Comparison of ENCODE assay signal across 18 cellular contexts in genomic region chr15:84645997-84646396, GRCh38. TPM values are rescaled to one million over a fixed set of nuclear protein-coding genes. Genes with fewer than 3 reads are reported as not detected.
DNase-seq lines count a peak whose midpoint lies in the region; ATAC-seq and TF ChIP-seq lines count a peak whose summit lies in the region.
"Had no signal": no experiment of that assay in that cellular context is flagged by ENCODE, and none has a peak within 500 bp of the region (broad histone marks: within the 10 kb centered on the region; RNA-seq: fewer than 3 reads in every experiment).

No MANE protein-coding gene starts in this region.

- no peaks in the 10 kb centered on the region for H3K9me3 Mint-ChIP-seq in activated T-cell treated with anti-CD3 and anti-CD28 coated beads, Interleukin-2, amount 50 U/mL, for 24 hours
- no peaks in the 10 kb centered on the region for H3K9me3 Mint-ChIP-seq in activated T-cell treated with anti-CD3 and anti-CD28 coated beads, Interleukin-2, amount 50 U/mL, for 4 hours
- H3K9me3 Mint-ChIP-seq in stimulated activated naive CD8-positive, alpha-beta T cell treated with anti-CD3 and anti-CD28 coated beads, Interleukin-15, amount 100 ng/mL, for 72 hours: no peaks in the 10 kb centered on the region
- H3K9me3 Mint-ChIP-seq in natural killer cell treated with Interleukin-12 subunit alpha and Interleukin-12 subunit beta and Interleukin-15 and Interleukin-18, amount 100 ng/mL, for 72 hours: no peaks in the 10 kb centered on the region
- H3K9me3 Mint-ChIP-seq in WTC11: no peaks in the 10 kb centered on the region
- H3K9me3 Mint-ChIP-seq: CD14-positive monocyte had no signal

- peaks cover 87% of the 10 kb centered on the region for H3K36me3 Mint-ChIP-seq in activated T-cell treated with anti-CD3 and anti-CD28 coated beads, Interleukin-2, amount 50 U/mL, for 24 hours (ENCODE audit: low read depth)
- peaks cover 35% of the 10 kb centered on the region for H3K36me3 Mint-ChIP-seq in activated T-cell treated with anti-CD3 and anti-CD28 coated beads, Interleukin-2, amount 50 U/mL, for 4 hours (ENCODE audit: insufficient read depth)
- H3K36me3 Mint-ChIP-seq in natural killer cell treated with Interleukin-12 subunit alpha and Interleukin-12 subunit beta and Interleukin-15 and Interleukin-18, amount 100 ng/mL, for 72 hours: peaks cover 17% of the 10 kb centered on the region
- peaks cover 62% of the 10 kb centered on the region for H3K36me3 Mint-ChIP-seq in WTC11

- POLR2A ChIA-PET in WTC11 (lab: Charles Lee): no interaction called here

- H3K4me1 Mint-ChIP-seq in activated T-cell treated with anti-CD3 and anti-CD28 coated beads, Interleukin-2, amount 50 U/mL, for 24 hours (ENCODE audit: low read depth): peaks cover 16% of the 10 kb centered on the region
- peaks cover 4% of the 10 kb centered on the region for H3K4me1 Mint-ChIP-seq in activated T-cell treated with anti-CD3 and anti-CD28 coated beads, Interleukin-2, amount 50 U/mL, for 4 hours (ENCODE audit: low read depth)
- H3K4me1 Mint-ChIP-seq in stimulated activated naive CD8-positive, alpha-beta T cell treated with anti-CD3 and anti-CD28 coated beads, Interleukin-15, amount 100 ng/mL, for 72 hours: peaks cover 32% of the 10 kb centered on the region
- peaks cover 14% of the 10 kb centered on the region in 2 donors for H3K4me1 Mint-ChIP-seq in natural killer cell treated with Interleukin-12 subunit alpha and Interleukin-12 subunit beta and Interleukin-15 and Interleukin-18, amount 100 ng/mL, for 72 hours (ENCODE audit: low read depth in 2 of 2)
- no peaks in the 10 kb centered on the region for H3K4me1 Mint-ChIP-seq in WTC11

- no peak for ATAC-seq in activated T-cell treated with anti-CD3 and anti-CD28 coated beads, Interleukin-2, amount 50 U/mL, for 4 hours
- no peak for ATAC-seq in stimulated activated naive CD8-positive, alpha-beta T cell treated with anti-CD3 and anti-CD28 coated beads, Interleukin-15, amount 100 ng/mL, for 72 hours
- ATAC-seq in stimulated activated naive CD8-positive, alpha-beta T cell treated with anti-CD3 and anti-CD28 coated beads, Interleukin-15, Interleukin-2, amounts not matched to agents 100 U/mL and 50 U/mL, for 24 hours: no peak
- no peak for ATAC-seq in natural killer cell treated with Interleukin-12 subunit alpha and Interleukin-12 subunit beta and Interleukin-15 and Interleukin-18, amount 100 ng/mL, for 72 hours
- ATAC-seq in HG02759 (IDR thresholded peaks at IDR 0.05; ENCODE audit: unreplicated experiment): no peak
- ATAC-seq in WTC11: no peak
- ATAC-seq: HCT116 had no signal

- CTCF ChIA-PET in WTC11 (lab: Charles Lee): interaction anchor here (0.6 to 0.9 kb wide), 2 partner anchors 24 to 47 kb away, joined by 3 to 4 read pairs; no protein-coding TSS in a partner anchor

- no peak overlapping the region for H3K4me3 Mint-ChIP-seq in activated T-cell treated with anti-CD3 and anti-CD28 coated beads, Interleukin-2, amount 50 U/mL, for 24 hours
- H3K4me3 Mint-ChIP-seq in activated T-cell treated with anti-CD3 and anti-CD28 coated beads, Interleukin-2, amount 50 U/mL, for 4 hours: no peak overlapping the region
- H3K4me3 Mint-ChIP-seq in stimulated activated naive CD8-positive, alpha-beta T cell treated with anti-CD3 and anti-CD28 coated beads, Interleukin-15, amount 100 ng/mL, for 72 hours: no peak overlapping the region
- H3K4me3 Mint-ChIP-seq in natural killer cell treated with Interleukin-12 subunit alpha and Interleukin-12 subunit beta and Interleukin-15 and Interleukin-18, amount 100 ng/mL, for 72 hours: no peak overlapping the region
- no peak overlapping the region for H3K4me3 Mint-ChIP-seq in WTC11
- H3K4me3 Mint-ChIP-seq: CD14-positive monocyte had no signal

- DNase-seq in activated T-cell treated with anti-CD3 and anti-CD28 coated beads, Interleukin-2, amount 50 U/mL, for 24 hours: no peak
- no peak for DNase-seq in activated T-cell treated with anti-CD3 and anti-CD28 coated beads, Interleukin-2, amount 50 U/mL, for 4 hours
- no peak for DNase-seq in stimulated activated naive CD8-positive, alpha-beta T cell treated with anti-CD3 and anti-CD28 coated beads, Interleukin-15, amount 100 ng/mL, for 72 hours
- DNase-seq in stimulated activated naive CD8-positive, alpha-beta T cell treated with anti-CD3 and anti-CD28 coated beads, Interleukin-15, Interleukin-2, amounts not matched to agents 100 U/mL and 50 U/mL, for 24 hours: no peak
- DNase-seq in natural killer cell treated with Interleukin-12 subunit alpha and Interleukin-12 subunit beta and Interleukin-15 and Interleukin-18, amount 100 ng/mL, for 72 hours (ENCODE audit: low spot score): peak; percentile 22
- no peak for DNase-seq in GM13977 (ENCODE audit: low spot score)
- DNase-seq in WTC11 (ENCODE audit: low spot score): no peak
- DNase-seq: AML-193, GDM1, Karpas-422, NCI-H1417, NCI-H1694 treated with DMSO at 0.1 percent for 48 hours, NCI-H446, NCI-H526, SHP77 had no signal

- no peaks in the 10 kb centered on the region for H3K27me3 Mint-ChIP-seq in activated T-cell treated with anti-CD3 and anti-CD28 coated beads, Interleukin-2, amount 50 U/mL, for 24 hours
- no peaks in the 10 kb centered on the region for H3K27me3 Mint-ChIP-seq in activated T-cell treated with anti-CD3 and anti-CD28 coated beads, Interleukin-2, amount 50 U/mL, for 4 hours (ENCODE audit: low read depth)
- H3K27me3 Mint-ChIP-seq in stimulated activated naive CD8-positive, alpha-beta T cell treated with anti-CD3 and anti-CD28 coated beads, Interleukin-15, amount 100 ng/mL, for 72 hours: no peaks in the 10 kb centered on the region
- H3K27me3 Mint-ChIP-seq in natural killer cell treated with Interleukin-12 subunit alpha and Interleukin-12 subunit beta and Interleukin-15 and Interleukin-18, amount 100 ng/mL, for 72 hours: no peaks in the 10 kb centered on the region
- H3K27me3 Mint-ChIP-seq in WTC11 (ENCODE audit: low read depth): no peaks in the 10 kb centered on the region

- peak overlapping the region; percentile 34 for H3K27ac Mint-ChIP-seq in activated T-cell treated with anti-CD3 and anti-CD28 coated beads, Interleukin-2, amount 50 U/mL, for 24 hours
- H3K27ac Mint-ChIP-seq in stimulated activated naive CD8-positive, alpha-beta T cell treated with anti-CD3 and anti-CD28 coated beads, Interleukin-15, amount 100 ng/mL, for 72 hours: peak overlapping the region; percentile 25 to 71
- peak overlapping the region in 1 of 2 donors; percentile 77 for H3K27ac Mint-ChIP-seq in natural killer cell treated with Interleukin-12 subunit alpha and Interleukin-12 subunit beta and Interleukin-15 and Interleukin-18, amount 100 ng/mL, for 72 hours
- H3K27ac Mint-ChIP-seq in WTC11: no peak overlapping the region
- H3K27ac Mint-ChIP-seq: CD14-positive monocyte had no signal

- no peak for TF ChIP-seq CTCF in GM13977 (IDR thresholded peaks at IDR 0.05; ENCODE audit: extremely low read depth, insufficient read depth, missing control alignments)
- no peak for TF ChIP-seq CTCF in WTC11 (IDR thresholded peaks at IDR 0.05)

- in situ Hi-C loops in GM13977 (cut with MboI; ENCODE audit: low pct_unique_long_range_greater_than_20kb, low sequenced_read_pairs, unreplicated experiment): no loop called here

TF ChIP-seq in WTC11, 78 proteins besides CTCF, POLR2A, EP300 and RAD21 (continues in another document):
- TF ChIP-seq HMGA2 (CRISPR knock-in tag; IDR thresholded peaks at IDR 0.05): no peak
- no peak for TF ChIP-seq FOXP1 (CRISPR knock-in tag; IDR thresholded peaks at IDR 0.05; ENCODE audit: borderline replicate concordance)
- TF ChIP-seq CREM (CRISPR knock-in tag; IDR thresholded peaks at IDR 0.05): no peak
- TF ChIP-seq, protein P1, sequence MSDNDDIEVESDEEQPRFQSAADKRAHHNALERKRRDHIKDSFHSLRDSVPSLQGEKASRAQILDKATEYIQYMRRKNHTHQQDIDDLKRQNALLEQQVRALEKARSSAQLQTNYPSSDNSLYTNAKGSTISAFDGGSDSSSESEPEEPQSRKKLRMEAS (CRISPR knock-in tag; IDR thresholded peaks at IDR 0.05): no peak
- no peak for TF ChIP-seq ZNF396 (CRISPR knock-in tag; IDR thresholded peaks at IDR 0.05; ENCODE audit: borderline replicate concordance)
- no peak for TF ChIP-seq ELF4 (CRISPR knock-in tag; IDR thresholded peaks at IDR 0.05; ENCODE audit: low read depth)
- TF ChIP-seq NR3C1 (CRISPR knock-in tag; conservative IDR thresholded peaks at IDR 0.05; ENCODE audit: low read depth): no peak
- no peak for TF ChIP-seq GTF2I (CRISPR knock-in tag; conservative IDR thresholded peaks at IDR 0.05)
- no peak for TF ChIP-seq ZNF232 (CRISPR knock-in tag; IDR thresholded peaks at IDR 0.05)
- TF ChIP-seq SMAD4 (CRISPR knock-in tag; IDR thresholded peaks at IDR 0.05): no peak
- no peak for TF ChIP-seq PRRX2 (CRISPR knock-in tag; IDR thresholded peaks at IDR 0.05)
- no peak for TF ChIP-seq NFYB (CRISPR knock-in tag; conservative IDR thresholded peaks at IDR 0.05; ENCODE audit: low read depth)
- TF ChIP-seq ZNF138 (CRISPR knock-in tag; conservative IDR thresholded peaks at IDR 0.05): no peak

RNA-seq across cellular contexts. Expression of gene WDR73, which starts 8.1 kb away (rescaled TPM):
- total RNA-seq in activated T-cell treated with anti-CD3 and anti-CD28 coated beads, Interleukin-2, amount 50 U/mL, for 4 hours: 10 to 100 TPM; 31.1 to 38.8 (median 36.0) TPM
- 10 to 100 TPM; 19.7 to 41.2 TPM for total RNA-seq in natural killer cell treated with Interleukin-12 subunit alpha and Interleukin-12 subunit beta and Interleukin-15 and Interleukin-18, amount 100 ng/mL, for 72 hours
- 21.2 to 22.6 TPM (median 21.4 TPM) in 3 replicates for total RNA-seq in WTC11 (2021)

RNA-seq across cellular contexts. Expression of gene NMB, which starts 12.0 kb away (rescaled TPM):
- 10 to 100 TPM in 1 of 3 donors, 1 to 10 TPM in 2; 9.1 to 12.0 (median 9.3) TPM for total RNA-seq in activated T-cell treated with anti-CD3 and anti-CD28 coated beads, Interleukin-2, amount 50 U/mL, for 4 hours
- total RNA-seq in natural killer cell treated with Interleukin-12 subunit alpha and Interleukin-12 subunit beta and Interleukin-15 and Interleukin-18, amount 100 ng/mL, for 72 hours: 1 to 10 TPM; 3.8 to 7.1 TPM
- total RNA-seq in WTC11 (2021): 14.9 to 16.2 TPM (median 15.3 TPM) in 3 replicates

RNA-seq across cellular contexts. Expression of gene ZSCAN2, which starts 45.2 kb away (rescaled TPM):
- 1 to 10 TPM; 6.3 to 9.3 (median 6.6) TPM for total RNA-seq in activated T-cell treated with anti-CD3 and anti-CD28 coated beads, Interleukin-2, amount 50 U/mL, for 4 hours
- total RNA-seq in natural killer cell treated with Interleukin-12 subunit alpha and Interleukin-12 subunit beta and Interleukin-15 and Interleukin-18, amount 100 ng/mL, for 72 hours: 1 to 10 TPM; 5.5 to 9.2 TPM
- 39.6 to 51.9 TPM (median 44.4 TPM) in 3 replicates for total RNA-seq in WTC11 (2021)
